1 cellular context compared by ENCODE assay signal in genomic region chr7:127474457-127474856, GRCh38.
TF ChIP-seq lines count a peak whose summit lies in the region.

No MANE protein-coding gene starts in this region.

TF ChIP-seq in Ishikawa, 13 proteins besides CTCF, POLR2A, EP300 and RAD21:
- TF ChIP-seq REST (IDR thresholded peaks at IDR 0.05; ENCODE audit: low read depth) (peak; percentile 87), YY1 (IDR thresholded peaks at IDR 0.05; ENCODE audit: low read depth) (no peak)
